18 cellular contexts compared by ENCODE assay signal in the genomic region with DNA sequence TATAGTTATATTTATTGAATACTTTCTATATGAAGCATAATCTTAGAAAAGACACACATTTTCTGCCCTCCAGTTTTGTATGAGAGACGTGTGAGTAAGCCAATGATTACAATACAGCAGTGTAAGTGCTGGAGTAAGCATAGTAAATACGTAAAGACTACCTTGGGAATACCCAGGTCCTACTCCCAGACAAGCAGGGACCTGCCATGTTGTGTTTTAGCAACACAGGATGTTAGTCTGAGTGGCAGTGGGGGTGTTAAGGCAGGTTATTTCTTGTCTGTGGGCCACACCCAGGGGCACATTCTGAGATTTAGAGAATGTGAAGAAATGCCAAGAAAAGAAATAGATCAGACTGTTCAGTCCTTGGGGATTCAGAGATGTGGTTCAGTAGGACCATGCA. TPM values are rescaled to one million over a fixed set of nuclear protein-coding genes. Genes with fewer than 3 reads are reported as not detected.
A peak's percentile ranks its signal among the peaks of the same experiment; 100 is the strongest.
DNase-seq lines count a peak whose midpoint lies in the region; ATAC-seq and TF ChIP-seq lines count a peak whose summit lies in the region.
"Had no signal": no experiment of that assay in that cellular context is flagged by ENCODE, and none has a peak within 500 bp of the region (broad histone marks: within the 10 kb centered on the region; RNA-seq: fewer than 3 reads in every experiment).

No MANE protein-coding gene starts in this region.

- POLR2A ChIA-PET in RWPE1 (lab: Yijun Ruan, JAX; ENCODE audit: low non-redundant PET): no interaction called here

- H3K27ac ChIP-seq in RWPE1 (no peak overlapping the region), substantia nigra (ENCODE audit: low read depth, low read length, poor library complexity, severe bottlenecking) (no peak overlapping the region)
- H3K27ac ChIP-seq: KMS-11, PC-9 had no signal

- H3K27me3 Mint-ChIP-seq in chondrocyte (ENCODE audit: low read depth): no peaks in the 10 kb centered on the region
- H3K27me3 Mint-ChIP-seq: B cell had no signal

- H3K36me3 Mint-ChIP-seq in chondrocyte (ENCODE audit: low read depth): no peaks in the 10 kb centered on the region
- H3K36me3 Mint-ChIP-seq: CD4-positive, CD25-positive, alpha-beta regulatory T cell had no signal

- no peak overlapping the region for H3K4me3 Mint-ChIP-seq in chondrocyte (ENCODE audit: unreplicated experiment)
- H3K4me3 Mint-ChIP-seq: B cell; CD4-positive, CD25-positive, alpha-beta regulatory T cell had no signal

- DNase-seq in NCI-H1436 treated with DMSO at 0.1 percent for 48 hours (lab: John Stamatoyannopoulos, UW): peak; percentile 59
- DNase-seq in RWPE1 (ENCODE audit: low spot score): peak; percentile 90
- no peak for DNase-seq in DMS53 (lab: John Stamatoyannopoulos, UW)
- no peak for DNase-seq in substantia nigra (lab: John Stamatoyannopoulos, UW)
- no peak for DNase-seq in effector CD8-positive, alpha-beta T cell (lab: John Stamatoyannopoulos, UW)
- DNase-seq in chondrocyte (ENCODE audit: low spot score): no peak
- DNase-seq: Caco-2; CD4-positive, CD25-positive, alpha-beta regulatory T cell; MG63; NCI-H1092; NCI-H1694; NCI-H446 treated with DMSO at 0.1 percent for 48 hours; NCI-H774; PC-9 had no signal

- no peak for TF ChIP-seq CTCF in RWPE1 (conservative IDR thresholded peaks at IDR 0.05; ENCODE audit: low read depth)
- TF ChIP-seq CTCF in chondrocyte (IDR thresholded peaks at IDR 0.05): no peak

- peaks cover 18% of the 10 kb centered on the region for H3K4me1 Mint-ChIP-seq in chondrocyte (ENCODE audit: low read depth)
- H3K4me1 Mint-ChIP-seq: CD4-positive, CD25-positive, alpha-beta regulatory T cell had no signal

- CTCF ChIA-PET in RWPE1 (lab: Yijun Ruan, JAX): no interaction called here

- no peak overlapping the region for H3K27ac Mint-ChIP-seq in chondrocyte (ENCODE audit: unreplicated experiment)
- H3K27ac Mint-ChIP-seq: B cell; CD4-positive, CD25-positive, alpha-beta regulatory T cell had no signal

- peak; percentile 100 for ATAC-seq in esophagus mucosa
- ATAC-seq: Right ventricle myocardium inferior had no signal

- no peaks in the 10 kb centered on the region for H3K9me3 Mint-ChIP-seq in chondrocyte (ENCODE audit: low read depth)

RNA-seq across cellular contexts. Expression of a gene that starts 34.3 kb away (rescaled TPM):
- total RNA-seq in esophagus mucosa: 21.6 TPM
- total RNA-seq in chondrocyte: 9.6 to 11.2 TPM (median 10.2 TPM) in 3 replicates

Comparison
In these comparisons a context has a peak if more than half of its experiments do, and no peak if none do; other contexts are left out.
1. DNase-seq: peak in NCI-H1436 treated with DMSO at 0.1 percent for 48 hours (single experiment) and RWPE1 (single experiment); none in DMS53 (single experiment), substantia nigra (0 of 49), effector CD8-positive, alpha-beta T cell (single experiment) and chondrocyte (single experiment).